In genomic region chr16:56919099-56919800, GRCh38 we compare ENCODE assay signal across 1 cellular context.
A peak's percentile ranks its signal among the peaks of the same experiment; 100 is the strongest.
TF ChIP-seq lines count a peak whose summit lies in the region.

No MANE protein-coding gene starts in this region.

TF ChIP-seq in HepG2, 621 proteins besides CTCF, POLR2A, EP300 and RAD21 (continued from another document and continues in another):
- TF ChIP-seq SRY (CRISPR knock-in tag; IDR thresholded peaks at IDR 0.05) (0 out of 2 replicates have a peak, but pooled peaks have one; percentile 16), ZFY (CRISPR knock-in tag; IDR thresholded peaks at IDR 0.05) (no peak), ZNF337 (CRISPR knock-in tag; IDR thresholded peaks at IDR 0.05; ENCODE audit: borderline replicate concordance, low read depth) (no peak), ZNF569 (CRISPR knock-in tag; IDR thresholded peaks at IDR 0.05; ENCODE audit: borderline replicate concordance) (no peak), RFX1 (IDR thresholded peaks at IDR 0.05) (no peak), GZF1 (CRISPR knock-in tag; IDR thresholded peaks at IDR 0.05) (no peak), ZBTB33 (CRISPR knock-in tag; IDR thresholded peaks at IDR 0.05) (peak; percentile 68; the same call in 1 of the 2 replicates), ZNF510 (CRISPR knock-in tag; IDR thresholded peaks at IDR 0.05; ENCODE audit: low read depth) (no peak), ZNF543 (CRISPR knock-in tag; IDR thresholded peaks at IDR 0.05) (0 out of 2 replicates have a peak, but pooled peaks have one; percentile 57), HES4 (CRISPR knock-in tag; IDR thresholded peaks at IDR 0.05; ENCODE audit: borderline replicate concordance) (no peak), ZNF839 (CRISPR knock-in tag; IDR thresholded peaks at IDR 0.05; ENCODE audit: borderline replicate concordance) (peak; percentile 77; the same call in 1 of the 2 replicates), JUND (CRISPR knock-in tag; IDR thresholded peaks at IDR 0.05) (no peak), ZNF33B (CRISPR knock-in tag; IDR thresholded peaks at IDR 0.05) (no peak), KDM1A (CRISPR knock-in tag; IDR thresholded peaks at IDR 0.05) (no peak; the same call in 1 of the 2 replicates), ZSCAN31 (CRISPR knock-in tag; IDR thresholded peaks at IDR 0.05; ENCODE audit: low read depth) (peak; percentile 63; the same call in 1 of the 2 replicates), PRPF4 (IDR thresholded peaks at IDR 0.05; ENCODE audit: low read depth, low read length, poor library complexity, severe bottlenecking) (no peak), PRDM10 (CRISPR knock-in tag; IDR thresholded peaks at IDR 0.05; ENCODE audit: low read depth) (peak; percentile 76), ZNF230 (CRISPR knock-in tag; IDR thresholded peaks at IDR 0.05) (0 out of 2 replicates have a peak, but pooled peaks have one; percentile 24), ETV5 (CRISPR knock-in tag; IDR thresholded peaks at IDR 0.05; ENCODE audit: borderline replicate concordance) (peak; percentile 44; the same call in 1 of the 2 replicates), SOX6 (IDR thresholded peaks at IDR 0.05) (no peak), SOX6 (CRISPR knock-in tag; IDR thresholded peaks at IDR 0.05) (peak; percentile 96), SPEN (CRISPR knock-in tag; IDR thresholded peaks at IDR 0.05; ENCODE audit: low read depth) (peak; percentile 85), TGIF2 (CRISPR knock-in tag; IDR thresholded peaks at IDR 0.05) (peak; percentile 91), TSC22D2 (CRISPR knock-in tag; IDR thresholded peaks at IDR 0.05; ENCODE audit: borderline replicate concordance) (peak; percentile 58; the same call in 1 of the 2 replicates), NFKBIZ (CRISPR knock-in tag; IDR thresholded peaks at IDR 0.05) (0 out of 2 replicates have a peak, but pooled peaks have one; percentile 22), PHF8 (CRISPR knock-in tag; IDR thresholded peaks at IDR 0.05) (0 out of 2 replicates have a peak, but pooled peaks have one; percentile 25), HNRNPL (IDR thresholded peaks at IDR 0.05; ENCODE audit: low read depth, low read length) (0 out of 2 replicates have a peak, but pooled peaks have one; percentile 38), ZMAT5 (CRISPR knock-in tag; IDR thresholded peaks at IDR 0.05; ENCODE audit: borderline replicate concordance, low read depth) (no peak), ZNF350 (CRISPR knock-in tag; IDR thresholded peaks at IDR 0.05; ENCODE audit: borderline replicate concordance, low read depth) (peak; percentile 92), STAG1 (CRISPR knock-in tag; IDR thresholded peaks at IDR 0.05) (no peak), ZBTB20 (CRISPR knock-in tag; IDR thresholded peaks at IDR 0.05; ENCODE audit: borderline replicate concordance, low read depth) (peak; percentile 60; the same call in 1 of the 2 replicates), BRCA1 (CRISPR knock-in tag; IDR thresholded peaks at IDR 0.05) (0 out of 2 replicates have a peak, but pooled peaks have one; percentile 58), HIC2 (CRISPR knock-in tag; IDR thresholded peaks at IDR 0.05; ENCODE audit: low read depth) (peak; percentile 78), HNF4G (IDR thresholded peaks at IDR 0.05; ENCODE audit: borderline replicate concordance, low read depth, low read length) (peak; percentile 99), HNF4G (CRISPR knock-in tag; IDR thresholded peaks at IDR 0.05; ENCODE audit: borderline replicate concordance, low read depth) (peak; percentile 93), SUZ12 (IDR thresholded peaks at IDR 0.05; ENCODE audit: low read depth, low read length) (no peak)
- TF ChIP-seq, protein P1, sequence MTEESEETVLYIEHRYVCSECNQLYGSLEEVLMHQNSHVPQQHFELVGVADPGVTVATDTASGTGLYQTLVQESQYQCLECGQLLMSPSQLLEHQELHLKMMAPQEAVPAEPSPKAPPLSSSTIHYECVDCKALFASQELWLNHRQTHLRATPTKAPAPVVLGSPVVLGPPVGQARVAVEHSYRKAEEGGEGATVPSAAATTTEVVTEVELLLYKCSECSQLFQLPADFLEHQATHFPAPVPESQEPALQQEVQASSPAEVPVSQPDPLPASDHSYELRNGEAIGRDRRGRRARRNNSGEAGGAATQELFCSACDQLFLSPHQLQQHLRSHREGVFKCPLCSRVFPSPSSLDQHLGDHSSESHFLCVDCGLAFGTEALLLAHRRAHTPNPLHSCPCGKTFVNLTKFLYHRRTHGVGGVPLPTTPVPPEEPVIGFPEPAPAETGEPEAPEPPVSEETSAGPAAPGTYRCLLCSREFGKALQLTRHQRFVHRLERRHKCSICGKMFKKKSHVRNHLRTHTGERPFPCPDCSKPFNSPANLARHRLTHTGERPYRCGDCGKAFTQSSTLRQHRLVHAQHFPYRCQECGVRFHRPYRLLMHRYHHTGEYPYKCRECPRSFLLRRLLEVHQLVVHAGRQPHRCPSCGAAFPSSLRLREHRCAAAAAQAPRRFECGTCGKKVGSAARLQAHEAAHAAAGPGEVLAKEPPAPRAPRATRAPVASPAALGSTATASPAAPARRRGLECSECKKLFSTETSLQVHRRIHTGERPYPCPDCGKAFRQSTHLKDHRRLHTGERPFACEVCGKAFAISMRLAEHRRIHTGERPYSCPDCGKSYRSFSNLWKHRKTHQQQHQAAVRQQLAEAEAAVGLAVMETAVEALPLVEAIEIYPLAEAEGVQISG (CRISPR knock-in tag; IDR thresholded peaks at IDR 0.05), result peak; percentile 82
- TF ChIP-seq, protein P2, sequence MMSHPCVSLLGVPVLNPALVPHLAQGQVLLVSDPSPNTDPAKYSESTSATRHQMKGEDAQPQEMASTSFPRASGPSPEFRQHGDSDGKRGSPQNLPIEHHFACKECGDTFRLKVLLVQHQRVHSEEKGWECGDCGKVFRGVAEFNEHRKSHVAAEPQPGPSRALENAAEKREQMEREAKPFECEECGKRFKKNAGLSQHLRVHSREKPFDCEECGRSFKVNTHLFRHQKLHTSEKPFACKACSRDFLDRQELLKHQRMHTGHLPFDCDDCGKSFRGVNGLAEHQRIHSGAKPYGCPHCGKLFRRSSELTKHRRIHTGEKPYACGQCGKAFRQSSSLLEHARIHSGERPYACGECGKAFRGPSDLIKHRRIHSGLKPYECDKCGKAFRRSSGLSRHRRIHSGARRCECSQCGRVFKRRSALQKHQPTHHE (CRISPR knock-in tag; IDR thresholded peaks at IDR 0.05; ENCODE audit: borderline replicate concordance), result 0 out of 2 replicates have a peak, but pooled peaks have one; percentile 46
- TF ChIP-seq, protein P3, sequence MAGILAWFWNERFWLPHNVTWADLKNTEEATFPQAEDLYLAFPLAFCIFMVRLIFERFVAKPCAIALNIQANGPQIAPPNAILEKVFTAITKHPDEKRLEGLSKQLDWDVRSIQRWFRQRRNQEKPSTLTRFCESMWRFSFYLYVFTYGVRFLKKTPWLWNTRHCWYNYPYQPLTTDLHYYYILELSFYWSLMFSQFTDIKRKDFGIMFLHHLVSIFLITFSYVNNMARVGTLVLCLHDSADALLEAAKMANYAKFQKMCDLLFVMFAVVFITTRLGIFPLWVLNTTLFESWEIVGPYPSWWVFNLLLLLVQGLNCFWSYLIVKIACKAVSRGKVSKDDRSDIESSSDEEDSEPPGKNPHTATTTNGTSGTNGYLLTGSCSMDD (CRISPR knock-in tag; IDR thresholded peaks at IDR 0.05), result no peak
- TF ChIP-seq, protein P4, sequence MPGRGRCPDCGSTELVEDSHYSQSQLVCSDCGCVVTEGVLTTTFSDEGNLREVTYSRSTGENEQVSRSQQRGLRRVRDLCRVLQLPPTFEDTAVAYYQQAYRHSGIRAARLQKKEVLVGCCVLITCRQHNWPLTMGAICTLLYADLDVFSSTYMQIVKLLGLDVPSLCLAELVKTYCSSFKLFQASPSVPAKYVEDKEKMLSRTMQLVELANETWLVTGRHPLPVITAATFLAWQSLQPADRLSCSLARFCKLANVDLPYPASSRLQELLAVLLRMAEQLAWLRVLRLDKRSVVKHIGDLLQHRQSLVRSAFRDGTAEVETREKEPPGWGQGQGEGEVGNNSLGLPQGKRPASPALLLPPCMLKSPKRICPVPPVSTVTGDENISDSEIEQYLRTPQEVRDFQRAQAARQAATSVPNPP (CRISPR knock-in tag; IDR thresholded peaks at IDR 0.05), result peak; percentile 64; the same call in 1 of the 2 replicates
- TF ChIP-seq, protein P5, sequence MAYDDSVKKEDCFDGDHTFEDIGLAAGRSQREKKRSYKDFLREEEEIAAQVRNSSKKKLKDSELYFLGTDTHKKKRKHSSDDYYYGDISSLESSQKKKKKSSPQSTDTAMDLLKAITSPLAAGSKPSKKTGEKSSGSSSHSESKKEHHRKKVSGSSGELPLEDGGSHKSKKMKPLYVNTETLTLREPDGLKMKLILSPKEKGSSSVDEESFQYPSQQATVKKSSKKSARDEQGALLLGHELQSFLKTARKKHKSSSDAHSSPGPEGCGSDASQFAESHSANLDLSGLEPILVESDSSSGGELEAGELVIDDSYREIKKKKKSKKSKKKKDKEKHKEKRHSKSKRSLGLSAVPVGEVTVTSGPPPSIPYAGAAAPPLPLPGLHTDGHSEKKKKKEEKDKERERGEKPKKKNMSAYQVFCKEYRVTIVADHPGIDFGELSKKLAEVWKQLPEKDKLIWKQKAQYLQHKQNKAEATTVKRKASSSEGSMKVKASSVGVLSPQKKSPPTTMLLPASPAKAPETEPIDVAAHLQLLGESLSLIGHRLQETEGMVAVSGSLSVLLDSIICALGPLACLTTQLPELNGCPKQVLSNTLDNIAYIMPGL (CRISPR knock-in tag; IDR thresholded peaks at IDR 0.05; ENCODE audit: borderline replicate concordance in 1 of 2, low read depth in 1 of 2), result peak in 1 of 2 experiments; percentile 58; a peak in 1 of 4 replicates
- TF ChIP-seq, protein P6, sequence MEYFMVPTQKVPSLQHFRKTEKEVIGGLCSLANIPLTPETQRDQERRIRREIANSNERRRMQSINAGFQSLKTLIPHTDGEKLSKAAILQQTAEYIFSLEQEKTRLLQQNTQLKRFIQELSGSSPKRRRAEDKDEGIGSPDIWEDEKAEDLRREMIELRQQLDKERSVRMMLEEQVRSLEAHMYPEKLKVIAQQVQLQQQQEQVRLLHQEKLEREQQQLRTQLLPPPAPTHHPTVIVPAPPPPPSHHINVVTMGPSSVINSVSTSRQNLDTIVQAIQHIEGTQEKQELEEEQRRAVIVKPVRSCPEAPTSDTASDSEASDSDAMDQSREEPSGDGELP (IDR thresholded peaks at IDR 0.05; ENCODE audit: borderline replicate concordance, low read depth), result peak; percentile 85; the same call in 1 of the 2 replicates
- TF ChIP-seq, protein P7, sequence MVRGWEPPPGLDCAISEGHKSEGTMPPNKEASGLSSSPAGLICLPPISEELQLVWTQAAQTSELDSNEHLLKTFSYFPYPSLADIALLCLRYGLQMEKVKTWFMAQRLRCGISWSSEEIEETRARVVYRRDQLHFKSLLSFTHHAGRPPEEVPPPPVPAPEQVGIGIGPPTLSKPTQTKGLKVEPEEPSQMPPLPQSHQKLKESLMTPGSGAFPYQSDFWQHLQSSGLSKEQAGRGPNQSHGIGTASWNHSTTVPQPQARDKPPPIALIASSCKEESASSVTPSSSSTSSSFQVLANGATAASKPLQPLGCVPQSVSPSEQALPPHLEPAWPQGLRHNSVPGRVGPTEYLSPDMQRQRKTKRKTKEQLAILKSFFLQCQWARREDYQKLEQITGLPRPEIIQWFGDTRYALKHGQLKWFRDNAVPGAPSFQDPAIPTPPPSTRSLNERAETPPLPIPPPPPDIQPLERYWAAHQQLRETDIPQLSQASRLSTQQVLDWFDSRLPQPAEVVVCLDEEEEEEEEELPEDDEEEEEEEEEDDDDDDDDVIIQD (CRISPR knock-in tag; IDR thresholded peaks at IDR 0.05; ENCODE audit: low read depth), result peak; percentile 88
